ENCODE assay signal across 11 cellular contexts in genomic region chr16:88651989-88652762, GRCh38. TPM values are rescaled to one million over a fixed set of nuclear protein-coding genes. Genes with fewer than 3 reads are reported as not detected.
DNase-seq lines count a peak whose midpoint lies in the region; ATAC-seq and TF ChIP-seq lines count a peak whose summit lies in the region.
"Had no signal": no experiment of that assay in that cellular context is flagged by ENCODE, and none has a peak within 500 bp of the region (broad histone marks: within the 10 kb centered on the region; RNA-seq: fewer than 3 reads in every experiment).

No MANE protein-coding gene starts in this region.

- H3K36me3 ChIP-seq in body of pancreas (replicated peaks in 1 of 2; ENCODE audit: insufficient read depth in 1 of 2, low read depth in 2 of 2), result no peaks in the 10 kb centered on the region
- peaks cover 0 to 45% (median 0%) of the 10 kb centered on the region in 3 experiments for H3K36me3 ChIP-seq in naive thymus-derived CD4-positive, alpha-beta T cell (ENCODE audit: control insufficient read depth in 2 of 3, insufficient read depth in 3 of 3, low read length in 3 of 3)

- peak overlapping the region; percentile 95 for H3K27ac Mint-ChIP-seq in CD4-positive, alpha-beta T cell
- H3K27ac Mint-ChIP-seq in naive thymus-derived CD4-positive, alpha-beta T cell, result peak overlapping the region in 6 of 9 donors; percentile 24 to 98 (median 84)

- peaks cover 14% of the 10 kb centered on the region for H3K4me1 Mint-ChIP-seq in CD4-positive, alpha-beta T cell (ENCODE audit: low read depth)
- peaks cover 6 to 27% (median 13%) of the 10 kb centered on the region in 7 donors for H3K4me1 Mint-ChIP-seq in naive thymus-derived CD4-positive, alpha-beta T cell

- no peak for ATAC-seq in CD4-positive, alpha-beta T cell (ENCODE audit: poor library complexity)
- ATAC-seq in HG03196 (IDR thresholded peaks at IDR 0.05; ENCODE audit: unreplicated experiment) (peak; percentile 3), body of pancreas (no peak), HG02759 (IDR thresholded peaks at IDR 0.05; ENCODE audit: unreplicated experiment) (no peak)
- ATAC-seq in naive thymus-derived CD4-positive, alpha-beta T cell, result no peak

- H3K27me3 ChIP-seq in CD4-positive, alpha-beta T cell (ENCODE audit: control insufficient read depth, insufficient read depth, low read length), result no peaks in the 10 kb centered on the region
- H3K27me3 ChIP-seq in body of pancreas, result no peaks in the 10 kb centered on the region
- H3K27me3 ChIP-seq in naive thymus-derived CD4-positive, alpha-beta T cell (ENCODE audit: control insufficient read depth in 2 of 2, insufficient read depth in 2 of 2, low read length in 2 of 2), result no peaks in the 10 kb centered on the region

- no peak for TF ChIP-seq POLR2A in body of pancreas (IDR thresholded peaks at IDR 0.05)

- no peak for DNase-seq in CD4-positive, alpha-beta T cell
- DNase-seq in body of pancreas, result no peak
- no peak for DNase-seq in naive thymus-derived CD4-positive, alpha-beta T cell
- no peak for DNase-seq in effector CD4-positive, alpha-beta T cell
- no peak for DNase-seq in NCI-H2227 (lab: John Stamatoyannopoulos, UW; ENCODE audit: unreplicated experiment)
- no peak for DNase-seq in caudate nucleus (lab: John Stamatoyannopoulos, UW)
- DNase-seq: NCI-H774 had no signal

- peaks cover 19% of the 10 kb centered on the region for H3K36me3 Mint-ChIP-seq in CD4-positive, alpha-beta T cell (ENCODE audit: low read depth)
- H3K36me3 Mint-ChIP-seq in naive thymus-derived CD4-positive, alpha-beta T cell, result peaks cover 0 to 15% (median 1%) of the 10 kb centered on the region in 5 donors

- POLR2A ChIA-PET in CD4-positive, alpha-beta T cell (lab: Charles Lee), result interaction anchor here (1.5 kb wide), 1 partner anchor 12 kb away, joined by 4 read pairs; no protein-coding TSS in a partner anchor
- POLR2A ChIA-PET in naive thymus-derived CD4-positive, alpha-beta T cell (lab: Charles Lee), result interaction anchor here (1.2 to 2.2 kb wide), 3 partner anchors 11 to 35 kb away, joined by 4 to 8 read pairs (median 4); partner anchors contain the start of gene MVD

- H3K9me3 ChIP-seq in CD4-positive, alpha-beta T cell (ENCODE audit: control insufficient read depth, low read length), result no peaks in the 10 kb centered on the region
- no peaks in the 10 kb centered on the region for H3K9me3 ChIP-seq in body of pancreas
- H3K9me3 ChIP-seq in naive thymus-derived CD4-positive, alpha-beta T cell (ENCODE audit: control insufficient read depth in 2 of 3, low read length in 3 of 3), result no peaks in the 10 kb centered on the region

- H3K4me3 Mint-ChIP-seq in CD4-positive, alpha-beta T cell, result peak overlapping the region; percentile 62
- H3K4me3 Mint-ChIP-seq in naive thymus-derived CD4-positive, alpha-beta T cell, result peak overlapping the region in 4 of 10 donors; percentile 53 to 91 (median 68)

- 88 to 91% methylated on average over 10 to 22 of the region's 30 CpGs for WGBS in body of pancreas, 2 donors

- H3K27ac ChIP-seq in CD4-positive, alpha-beta T cell (ENCODE audit: low read depth, low read length), result peak overlapping the region; percentile 81
- H3K27ac ChIP-seq in body of pancreas (peak overlapping the region; percentile 65 to 86 (median 70)), caudate nucleus (ENCODE audit: low read depth, low read length) (no peak overlapping the region)
- peak overlapping the region; percentile 84 for H3K27ac ChIP-seq in naive thymus-derived CD4-positive, alpha-beta T cell (ENCODE audit: low read depth, low read length)
- H3K27ac ChIP-seq: VCaP had no signal

- TF ChIP-seq CTCF in CD4-positive, alpha-beta T cell (IDR thresholded peaks at IDR 0.05), result no peak
- no peak for TF ChIP-seq CTCF in body of pancreas (IDR thresholded peaks at IDR 0.05)

- H3K9me3 Mint-ChIP-seq in CD4-positive, alpha-beta T cell, result no peaks in the 10 kb centered on the region
- H3K9me3 Mint-ChIP-seq in naive thymus-derived CD4-positive, alpha-beta T cell, result no peaks in the 10 kb centered on the region

- H3K27me3 Mint-ChIP-seq in CD4-positive, alpha-beta T cell, result no peaks in the 10 kb centered on the region
- no peaks in the 10 kb centered on the region for H3K27me3 Mint-ChIP-seq in naive thymus-derived CD4-positive, alpha-beta T cell

- CTCF ChIA-PET in CD4-positive, alpha-beta T cell (lab: Charles Lee), result no interaction called here
- CTCF ChIA-PET in naive thymus-derived CD4-positive, alpha-beta T cell (lab: Charles Lee), result interaction anchor here (1.2 kb wide), 1 partner anchor 53 kb away, joined by 4 read pairs; no protein-coding TSS in a partner anchor

- no peak overlapping the region for H3K4me3 ChIP-seq in body of pancreas
- no peak overlapping the region for H3K4me3 ChIP-seq in naive thymus-derived CD4-positive, alpha-beta T cell (ENCODE audit: low read length)

- H3K4me1 ChIP-seq in body of pancreas, result peaks cover 31% of the 10 kb centered on the region
- H3K4me1 ChIP-seq in naive thymus-derived CD4-positive, alpha-beta T cell (ENCODE audit: control insufficient read depth in 2 of 2, insufficient read depth in 2 of 2, low read length in 2 of 2), result peaks cover 20 to 28% of the 10 kb centered on the region in 2 donors

- intact Hi-C loops in CD4-positive, alpha-beta T cell (cut with DNase I, micrococcal nuclease), result loop anchor here (1.0 to 5.0 kb wide), 4 partner anchors 11 to 49 kb away; partner anchors contain the start of genes SNAI3 (in 2 of the 2) and MVD (in 1 of the 2)
- intact Hi-C loops in body of pancreas (cut with DNase I), result no loop called here
- intact Hi-C loops in naive thymus-derived CD4-positive, alpha-beta T cell (cut with micrococcal nuclease), result loop anchor here (1.0 to 2.0 kb wide), 11 partner anchors 11 to 199 kb away; partner anchors contain the start of genes MVD (in 2 of the 2), SNAI3 (in 2 of the 2), ZC3H18 (in 2 of the 2) and CTU2 (in 1 of the 2)

RNA-seq across cellular contexts. Expression of gene CYBA, which starts 1.3 kb away (rescaled TPM):
- 100 to 1,000 TPM; 292 to 294 TPM for total RNA-seq in CD4-positive, alpha-beta T cell
- 100 to 1,000 TPM; 126 to 177 TPM for total RNA-seq in body of pancreas
- 100 to 1,000 TPM; 240 to 498 (median 281) TPM for total RNA-seq in naive thymus-derived CD4-positive, alpha-beta T cell
- polyA plus RNA-seq in naive thymus-derived CD4-positive, alpha-beta T cell, result 100 to 1,000 TPM; 454 to 537 TPM

RNA-seq across cellular contexts. Expression of gene MVD, which starts 10.7 kb away (rescaled TPM):
- 10 to 100 TPM; 74.2 to 76.9 TPM for total RNA-seq in CD4-positive, alpha-beta T cell
- total RNA-seq in body of pancreas, result 10 to 100 TPM; 16.9 to 28.7 TPM
- total RNA-seq in naive thymus-derived CD4-positive, alpha-beta T cell, result 10 to 100 TPM; 37.7 to 66.9 (median 42.7) TPM
- 10 to 100 TPM; 12.9 to 23.5 TPM for polyA plus RNA-seq in naive thymus-derived CD4-positive, alpha-beta T cell

RNA-seq across cellular contexts. Expression of gene IL17C, which starts 13.8 kb away (rescaled TPM):
- total RNA-seq in CD4-positive, alpha-beta T cell, result under 1 TPM in 1 of 2 experiments, not detected in 1; 0.77 TPM
- not detected for total RNA-seq in body of pancreas
- under 1 TPM in 1 of 5 experiments, not detected in 4; 0.37 TPM for total RNA-seq in naive thymus-derived CD4-positive, alpha-beta T cell
- polyA plus RNA-seq in naive thymus-derived CD4-positive, alpha-beta T cell, result not detected
- total RNA-seq: urinary bladder had no signal

RNA-seq across cellular contexts. Expression of gene SNAI3, which starts 34.1 kb away (rescaled TPM):
- 1 to 10 TPM; 3.0 to 3.5 TPM for total RNA-seq in CD4-positive, alpha-beta T cell
- total RNA-seq in body of pancreas, result under 1 TPM in 1 of 2 donors, not detected in 1; 0.26 TPM
- 10 to 100 TPM in 1 of 5 experiments, 1 to 10 TPM in 4; 2.7 to 13.0 (median 6.1) TPM for total RNA-seq in naive thymus-derived CD4-positive, alpha-beta T cell
- polyA plus RNA-seq in naive thymus-derived CD4-positive, alpha-beta T cell, result 10 to 100 TPM in 1 of 2 donors, 1 to 10 TPM in 1; 6.5 to 13.5 TPM
- total RNA-seq: urinary bladder had no signal

RNA-seq across cellular contexts. Expression of gene RNF166, which starts 54.0 kb away (rescaled TPM):
- total RNA-seq in CD4-positive, alpha-beta T cell, result 100 to 1,000 TPM; 334 to 355 TPM
- 10 to 100 TPM; 16.6 to 27.7 TPM for total RNA-seq in body of pancreas
- 100 to 1,000 TPM in 4 of 5 experiments, 10 to 100 TPM in 1; 99.8 to 324 (median 133) TPM for total RNA-seq in naive thymus-derived CD4-positive, alpha-beta T cell
- 10 to 100 TPM; 67.7 to 88.9 TPM for polyA plus RNA-seq in naive thymus-derived CD4-positive, alpha-beta T cell
